ENCODE assay signal across 8 cellular contexts in the genomic region with DNA sequence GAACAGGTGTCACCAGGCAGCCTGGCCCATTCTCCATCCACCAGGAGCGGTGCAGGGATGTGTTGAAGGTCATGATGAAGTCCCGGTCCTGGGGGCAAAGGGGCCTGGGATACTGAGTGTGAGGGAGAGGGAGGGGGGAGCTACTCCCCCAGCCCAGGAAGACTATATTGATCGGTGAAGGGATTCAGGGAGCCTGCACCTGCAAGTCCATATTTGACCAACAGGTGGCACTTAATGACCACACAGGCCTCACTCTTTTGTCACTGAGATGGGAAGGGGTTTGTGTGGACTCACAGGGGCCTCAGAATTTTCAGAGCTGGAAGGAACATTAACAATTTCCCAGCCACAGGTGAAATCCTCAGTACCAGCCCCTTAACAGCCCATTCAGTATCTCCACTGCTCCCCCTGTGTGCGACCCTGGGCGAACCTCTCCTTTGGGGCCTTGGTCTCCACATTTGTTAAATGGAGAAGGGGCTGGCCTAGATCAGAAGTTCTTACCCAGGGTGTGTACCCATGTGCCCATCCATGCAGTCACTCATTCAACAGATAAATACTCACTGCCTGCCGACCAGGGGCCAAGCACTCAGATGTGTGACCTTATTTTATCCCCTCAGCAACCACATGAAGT. TPM values are rescaled to one million over a fixed set of nuclear protein-coding genes. Genes with fewer than 3 reads are reported as not detected.
DNase-seq lines count a peak whose midpoint lies in the region; ATAC-seq and TF ChIP-seq lines count a peak whose summit lies in the region.

No MANE protein-coding gene starts in this region.

- peaks cover 26 to 30% of the 10 kb centered on the region in 2 donors for H3K27me3 Mint-ChIP-seq in natural killer cell (ENCODE audit: low read depth in 2 of 2)

- no peaks in the 10 kb centered on the region for H3K27me3 ChIP-seq in Loucy (ENCODE audit: insufficient read depth, low read length, poor library complexity, severe bottlenecking)

- H3K36me3 Mint-ChIP-seq in natural killer cell: no peaks in the 10 kb centered on the region

- H3K36me3 ChIP-seq in Loucy (ENCODE audit: insufficient read depth, low read length): no peaks in the 10 kb centered on the region

- intact Hi-C loops in natural killer cell (cut with micrococcal nuclease): loop anchor here (1.0 kb wide), 2 partner anchors 151 to 238 kb away; no protein-coding TSS in a partner anchor

- no peak overlapping the region for H3K4me3 ChIP-seq in Loucy (ENCODE audit: low read length, poor library complexity, severe bottlenecking)

- DNase-seq in NOMO-1 treated with DMSO at 0.1 percent for 48 hours (lab: John Stamatoyannopoulos, UW; ENCODE audit: unreplicated experiment) (peak; percentile 3), NOMO-1 (lab: John Stamatoyannopoulos, UW; ENCODE audit: unreplicated experiment in 2 of 2) (no peak), SK-N-DZ (ENCODE audit: low spot score) (peak; percentile 53), dermis microvascular lymphatic vessel endothelial cell (ENCODE audit: low read depth in 2 of 2) (peak; percentile 39 to 60), natural killer cell (peak; percentile 22)
- no peak for DNase-seq in central memory CD4-positive, alpha-beta T cell

- no peaks in the 10 kb centered on the region for H3K9me3 ChIP-seq in Loucy (ENCODE audit: insufficient read depth, low read depth, low read length)

- no peaks in the 10 kb centered on the region for H3K79me2 ChIP-seq in Loucy (ENCODE audit: insufficient read depth, low read length)

- H3K4me1 ChIP-seq in Loucy (ENCODE audit: insufficient read depth, low read length, poor library complexity, severe bottlenecking): no peaks in the 10 kb centered on the region

- H3K4me2 ChIP-seq in Loucy (ENCODE audit: low read depth, low read length, poor library complexity, severe bottlenecking): no peak overlapping the region

- H3K27ac Mint-ChIP-seq in natural killer cell: no peak overlapping the region

- no peak overlapping the region for H2AFZ ChIP-seq in Loucy (ENCODE audit: low read length)

- no peaks in the 10 kb centered on the region for H4K20me1 ChIP-seq in Loucy (ENCODE audit: insufficient read depth, low read length, poor library complexity, severe bottlenecking)

- H3K4me1 Mint-ChIP-seq in natural killer cell: peaks cover 0 to 9% of the 10 kb centered on the region in 2 donors

- no peaks in the 10 kb centered on the region for H3K9me2 ChIP-seq in Loucy (replicated peaks; ENCODE audit: low read depth, low read length)

- H3K9me3 Mint-ChIP-seq in natural killer cell: no peaks in the 10 kb centered on the region

- H3K4me3 Mint-ChIP-seq in natural killer cell: no peak overlapping the region

- ATAC-seq in natural killer cell (peak in 1 of 3 donors; percentile 45), GM21619 (IDR thresholded peaks at IDR 0.05; ENCODE audit: unreplicated experiment) (no peak)

- no peak overlapping the region for H3K9ac ChIP-seq in Loucy (ENCODE audit: low read depth, low read length, poor library complexity, severe bottlenecking)

- TF ChIP-seq CTCF in Loucy (conservative IDR thresholded peaks at IDR 0.05; ENCODE audit: low read length) (peak; percentile 88), natural killer cell (IDR thresholded peaks at IDR 0.05) (peak; percentile 66)

- H3F3A ChIP-seq in Loucy (ENCODE audit: low read depth): no peaks in the 10 kb centered on the region

RNA-seq across cellular contexts. Expression of a gene that starts 55.6 kb away (rescaled TPM):
- 35.2 and 41.0 TPM in 2 replicates for polyA plus RNA-seq in SK-N-DZ (2014; cell fraction: cytosol; rRNA removed)
- 12.1 and 12.2 TPM in 2 replicates for polyA plus RNA-seq in SK-N-DZ (2014; cell fraction: nucleus; rRNA removed)
- total RNA-seq in dermis microvascular lymphatic vessel endothelial cell (under 0.01 TPM in 1 of 2 replicates, not detected in the other), natural killer cell (not detected)

Comparison
In these comparisons a context has a peak if more than half of its experiments do, and no peak if none do; other contexts are left out.
1. DNase-seq: peak in NOMO-1 treated with DMSO at 0.1 percent for 48 hours (single experiment), SK-N-DZ (single experiment), dermis microvascular lymphatic vessel endothelial cell (2 of 2) and natural killer cell (single experiment); none in NOMO-1 (0 of 2) and central memory CD4-positive, alpha-beta T cell (single experiment).